13 cellular contexts compared by ENCODE assay signal in the genomic region with DNA sequence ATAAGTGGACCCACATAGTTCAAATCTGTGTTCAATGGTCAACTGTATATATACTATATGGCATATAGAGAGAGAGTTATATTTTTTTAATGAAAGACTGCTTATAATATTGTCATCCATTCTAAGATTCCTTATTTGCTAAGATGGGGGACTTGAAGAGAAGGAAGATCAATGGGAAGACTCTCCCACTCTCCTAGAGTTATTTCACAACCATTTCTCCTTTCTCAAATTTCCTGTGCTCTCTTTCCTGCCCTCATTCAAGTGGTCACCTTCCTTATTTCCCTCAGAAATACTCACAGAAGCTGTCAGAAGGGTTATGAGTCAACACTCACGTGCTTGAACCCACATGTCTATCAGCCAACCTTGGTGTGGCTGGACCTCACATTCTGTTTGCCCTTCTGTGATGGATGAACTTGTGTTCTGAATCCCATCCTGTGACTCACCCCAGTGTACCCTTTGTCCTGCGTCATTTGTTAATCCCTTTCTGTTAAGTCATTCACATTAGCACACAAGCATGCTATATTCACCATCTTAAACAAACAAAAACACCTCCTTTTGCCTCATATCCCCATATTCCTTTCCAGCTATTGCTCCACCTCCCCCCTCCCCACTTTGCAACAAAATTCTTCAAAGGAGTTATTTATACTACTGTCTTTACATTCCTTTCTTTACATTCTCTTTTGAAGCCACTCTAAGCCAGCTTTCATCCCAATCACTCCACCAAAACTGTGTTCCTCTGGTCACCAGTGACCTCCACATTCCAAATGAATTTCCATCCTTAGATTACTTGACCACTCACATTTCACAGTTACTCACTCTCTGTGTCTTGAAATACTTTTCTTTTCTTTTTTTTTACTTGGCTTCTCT.
DNase-seq lines count a peak whose midpoint lies in the region; ATAC-seq, FAIRE-seq and TF ChIP-seq lines count a peak whose summit lies in the region.
"Had no signal": no experiment of that assay in that cellular context is flagged by ENCODE, and none has a peak within 500 bp of the region (broad histone marks: within the 10 kb centered on the region; RNA-seq: fewer than 3 reads in every experiment).

No MANE protein-coding gene starts in this region.

- H3K9me3 ChIP-seq in astrocyte (ENCODE audit: insufficient read depth, low read depth, low read length): no peaks in the 10 kb centered on the region
- H3K9me3 ChIP-seq in heart right ventricle: no peaks in the 10 kb centered on the region

- H3K4me1 ChIP-seq in astrocyte (ENCODE audit: insufficient read depth, low read length): peaks cover 14% of the 10 kb centered on the region
- no peaks in the 10 kb centered on the region for H3K4me1 ChIP-seq in heart right ventricle

- H4K20me1 ChIP-seq in astrocyte (ENCODE audit: insufficient read depth, low read length): no peaks in the 10 kb centered on the region

- H3K9ac ChIP-seq in astrocyte (ENCODE audit: low read length): peak overlapping the region; percentile 75

- no peak for ATAC-seq in heart right ventricle
- ATAC-seq in HG03139 (IDR thresholded peaks at IDR 0.05; ENCODE audit: unreplicated experiment): no peak

- no peak overlapping the region for H3K4me3 ChIP-seq in astrocyte (ENCODE audit: insufficient read depth, low read depth, low read length)
- no peak overlapping the region for H3K4me3 ChIP-seq in heart right ventricle

- intact Hi-C loops in heart right ventricle (cut with DNase I): no loop called here

- no peak overlapping the region for H3K4me3 Mint-ChIP-seq in astrocyte (ENCODE audit: unreplicated experiment)

- H3K9me3 Mint-ChIP-seq in astrocyte (ENCODE audit: unreplicated experiment): no peaks in the 10 kb centered on the region

- H3K27me3 ChIP-seq in astrocyte (ENCODE audit: insufficient read depth, low read length): no peaks in the 10 kb centered on the region
- H3K27me3 ChIP-seq in heart right ventricle: peaks cover 0 to 8% (median 0%) of the 10 kb centered on the region in 7 donors

- H3K36me3 Mint-ChIP-seq in astrocyte (ENCODE audit: low read depth, unreplicated experiment): no peaks in the 10 kb centered on the region

- peak; percentile 99 for FAIRE-seq in astrocyte (lab: Jason Lieb, UNC)

- WGBS in heart right ventricle, 2 donors: 78 to 79% methylated on average over 2 of the region's 2 CpGs

- peak overlapping the region; percentile 94 for H3K27ac ChIP-seq in astrocyte (ENCODE audit: low read depth, low read length)
- H3K27ac ChIP-seq in heart right ventricle: no peak overlapping the region

- H3K79me2 ChIP-seq in astrocyte (ENCODE audit: insufficient read depth, low read length): no peaks in the 10 kb centered on the region

- peak overlapping the region; percentile 61 for H3K4me2 ChIP-seq in astrocyte (ENCODE audit: low read length)

- H3K27me3 Mint-ChIP-seq in astrocyte (ENCODE audit: low read depth, unreplicated experiment): peaks cover 3% of the 10 kb centered on the region

- no peaks in the 10 kb centered on the region for H3K4me1 Mint-ChIP-seq in astrocyte (ENCODE audit: low read depth, unreplicated experiment)

- no peaks in the 10 kb centered on the region for H3K36me3 ChIP-seq in astrocyte (ENCODE audit: insufficient read depth, low read length)
- H3K36me3 ChIP-seq in heart right ventricle: no peaks in the 10 kb centered on the region

- DNase-seq in AG08396 (ENCODE audit: low spot score) (peak; percentile 85), HT1080 (ENCODE audit: low read depth) (peak; percentile 100), astrocyte (ENCODE audit: low read depth) (peak; percentile 99), hepatic stellate cell (ENCODE audit: low spot score) (peak; percentile 78), UCSD-AML1 (lab: John Stamatoyannopoulos, UW; ENCODE audit: unreplicated experiment) (no peak), NCI-H345 treated with DMSO at 0.1 percent for 48 hours (lab: John Stamatoyannopoulos, UW; ENCODE audit: unreplicated experiment) (no peak), heart right ventricle (no peak)
- DNase-seq: activated naive CD4-positive, alpha-beta T cell treated with anti-CD3 and anti-CD28 coated beads, Interleukin-2, amount 50 U/mL, for 16 hours; C1 segment of cervical spinal cord; midbrain; NCI-H1436; RPMI8226 had no signal

- H3K27ac Mint-ChIP-seq in astrocyte (ENCODE audit: unreplicated experiment): no peak overlapping the region

- TF ChIP-seq CTCF in astrocyte (IDR thresholded peaks at IDR 0.05; ENCODE audit: insufficient read depth, low read depth, low read length): no peak
- no peak for TF ChIP-seq CTCF in heart right ventricle (IDR thresholded peaks at IDR 0.05)

- no peak overlapping the region for H2AFZ ChIP-seq in astrocyte (ENCODE audit: low read depth, low read length)

Comparison
In these comparisons a context has a peak if more than half of its experiments do, and no peak if none do; other contexts are left out.
1. DNase-seq: peak in AG08396 (single experiment), HT1080 (single experiment), astrocyte (single experiment) and hepatic stellate cell (single experiment); none in UCSD-AML1 (single experiment), NCI-H345 treated with DMSO at 0.1 percent for 48 hours (single experiment) and heart right ventricle (0 of 2).